Comparison of ENCODE assay signal across 29 cellular contexts in the genomic region with DNA sequence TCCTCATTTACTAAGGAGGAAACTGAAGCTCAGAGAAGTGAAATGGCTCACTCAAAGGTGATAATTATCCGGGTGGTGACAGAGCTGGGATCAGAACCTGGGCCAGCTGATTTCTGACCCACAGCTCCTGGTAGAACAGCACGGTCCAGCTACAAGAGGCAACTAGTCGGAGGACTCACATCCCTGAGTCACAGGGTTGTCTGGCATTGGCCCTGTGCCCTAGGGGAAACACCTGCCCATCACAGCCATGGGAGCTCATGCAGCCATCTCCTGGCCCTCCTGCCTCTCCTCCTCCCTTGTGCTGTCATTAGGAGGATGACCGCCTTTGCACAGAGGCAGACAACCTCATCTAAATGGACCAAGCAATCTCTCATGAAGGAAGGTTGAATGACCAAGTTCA.
"Had no signal": no experiment of that assay in that cellular context is flagged by ENCODE, and none has a peak within 500 bp of the region (broad histone marks: within the 10 kb centered on the region; RNA-seq: fewer than 3 reads in every experiment).

No MANE protein-coding gene starts in this region.

- H3K4me1 ChIP-seq: esophagus muscularis mucosa, heart right ventricle, lower lobe of right lung, upper lobe of left lung, vagina had no signal

- H3K36me3 Mint-ChIP-seq: activated CD8-positive, alpha-beta memory T cell treated with anti-CD3 and anti-CD28 coated beads, Interleukin-2, amount 10 ng/mL, durations not matched to agents 7 days and 5 days; stimulated activated effector memory CD8-positive, alpha-beta T cell treated with anti-CD3 and anti-CD28 coated beads, Interleukin-12 subunit alpha, Interleukin-12 subunit beta, amount 100 ng/mL, for 72 hours had no signal

- H3K9me3 ChIP-seq: lower lobe of right lung, neutrophil, vagina had no signal

- H3K4me3 Mint-ChIP-seq: activated CD4-positive, alpha-beta T cell treated with anti-CD3 and anti-CD28 coated beads for 36 hours; activated CD8-positive, alpha-beta memory T cell treated with anti-CD3 and anti-CD28 coated beads, Interleukin-2, amount 10 ng/mL, durations not matched to agents 7 days and 5 days; activated CD8-positive, alpha-beta T cell treated with anti-CD3 and anti-CD28 coated beads, Interleukin-2, amount 10 ng/mL, durations not matched to agents 7 days and 5 days; nephron; stimulated activated effector memory CD8-positive, alpha-beta T cell treated with anti-CD3 and anti-CD28 coated beads, Interleukin-12 subunit alpha, Interleukin-12 subunit beta, amount 100 ng/mL, for 72 hours; stimulated activated naive CD8-positive, alpha-beta T cell treated with anti-CD3 and anti-CD28 coated beads, Interleukin-15, amount 100 ng/mL, for 72 hours; T-cell; T-helper 2 cell treated with Interferon-gamma antibody and Interleukin-4, amounts not matched to agents 5 μg/mL and 100 μg/mL, for 36 hours had no signal

- H3K36me3 ChIP-seq: esophagus muscularis mucosa, heart right ventricle, lower lobe of right lung, neutrophil, upper lobe of left lung, vagina had no signal

- DNase-seq: activated CD4-positive, alpha-beta T cell treated with anti-CD3 and anti-CD28 coated beads for 36 hours; activated CD4-positive, CD25-positive, alpha-beta regulatory T cell; activated CD8-positive, alpha-beta memory T cell treated with anti-CD3 and anti-CD28 coated beads, Interleukin-2, amount 10 ng/mL, durations not matched to agents 7 days and 5 days; activated CD8-positive, alpha-beta T cell treated with anti-CD3 and anti-CD28 coated beads, Interleukin-2, amount 10 ng/mL, durations not matched to agents 7 days and 5 days; activated T-cell treated with anti-CD3 and anti-CD28 coated beads, Interleukin-2, amount 50 U/mL, for 48 hours; dorsolateral prefrontal cortex; effector memory CD4-positive, alpha-beta T cell; foreskin melanocyte; heart right ventricle; kidney glomerular epithelial cell; lower lobe of right lung; retina; stimulated activated CD4-positive, alpha-beta T cell treated with anti-CD3 and anti-CD28 coated beads, Interleukin-4, amount 100 ng/mL, for 24 hours; stimulated activated naive CD8-positive, alpha-beta T cell treated with anti-CD3 and anti-CD28 coated beads, Interleukin-15, amount 100 ng/mL, for 72 hours; substantia nigra; T-cell; upper lobe of left lung had no signal

- H3K27me3 Mint-ChIP-seq: activated CD4-positive, alpha-beta T cell treated with anti-CD3 and anti-CD28 coated beads for 36 hours; progenitor cell of endocrine pancreas; stimulated activated naive CD8-positive, alpha-beta T cell treated with anti-CD3 and anti-CD28 coated beads, Interleukin-15, amount 100 ng/mL, for 72 hours; T-cell had no signal

- H3K4me1 Mint-ChIP-seq: activated CD4-positive, alpha-beta T cell treated with anti-CD3 and anti-CD28 coated beads for 36 hours; activated CD8-positive, alpha-beta memory T cell treated with anti-CD3 and anti-CD28 coated beads, Interleukin-2, amount 10 ng/mL, durations not matched to agents 7 days and 5 days; stimulated activated effector memory CD8-positive, alpha-beta T cell treated with anti-CD3 and anti-CD28 coated beads, Interleukin-12 subunit alpha, Interleukin-12 subunit beta, amount 100 ng/mL, for 72 hours; stimulated activated naive CD8-positive, alpha-beta T cell treated with anti-CD3 and anti-CD28 coated beads, Interleukin-15, amount 100 ng/mL, for 72 hours; T-cell had no signal

- H3K27ac Mint-ChIP-seq: activated CD4-positive, alpha-beta T cell treated with anti-CD3 and anti-CD28 coated beads for 36 hours; activated CD8-positive, alpha-beta memory T cell treated with anti-CD3 and anti-CD28 coated beads, Interleukin-2, amount 10 ng/mL, durations not matched to agents 7 days and 5 days; activated CD8-positive, alpha-beta T cell treated with anti-CD3 and anti-CD28 coated beads, Interleukin-2, amount 10 ng/mL, durations not matched to agents 7 days and 5 days; activated naive CD4-positive, alpha-beta T cell treated with anti-CD3 and anti-CD28 coated beads, Interleukin-2, amount 50 U/mL, for 72 hours; activated T-helper 2 cell treated with anti-CD3 and anti-CD28 coated beads, Interferon-gamma antibody, Interleukin-2, Interleukin-4, amounts not matched to agents 10 μg/mL and 5 μg/mL and 100 μg/mL, durations not matched to agents 14 hours and 24 hours and 36 hours; nephron; progenitor cell of endocrine pancreas; stimulated activated effector memory CD8-positive, alpha-beta T cell treated with anti-CD3 and anti-CD28 coated beads, Interleukin-12 subunit alpha, Interleukin-12 subunit beta, amount 100 ng/mL, for 72 hours; T-cell; T-helper 2 cell treated with Interferon-gamma antibody and Interleukin-4, amounts not matched to agents 5 μg/mL and 100 μg/mL, for 36 hours had no signal

- H3K27ac ChIP-seq: esophagus muscularis mucosa, heart right ventricle, lower lobe of right lung, neutrophil, skin epidermis, upper lobe of left lung, vagina had no signal

- H3K9me3 Mint-ChIP-seq: stimulated activated effector memory CD8-positive, alpha-beta T cell treated with anti-CD3 and anti-CD28 coated beads, Interleukin-12 subunit alpha, Interleukin-12 subunit beta, amount 100 ng/mL, for 72 hours had no signal

- ATAC-seq: activated CD4-positive, alpha-beta T cell treated with anti-CD3 and anti-CD28 coated beads for 36 hours; activated CD8-positive, alpha-beta memory T cell treated with anti-CD3 and anti-CD28 coated beads, Interleukin-2, amount 10 ng/mL, durations not matched to agents 7 days and 5 days; activated CD8-positive, alpha-beta T cell treated with anti-CD3 and anti-CD28 coated beads, Interleukin-2, amount 10 ng/mL, durations not matched to agents 7 days and 5 days; activated naive CD4-positive, alpha-beta T cell treated with anti-CD3 and anti-CD28 coated beads, Interleukin-2, amount 50 U/mL, for 72 hours; left lobe of liver; sciatic nerve; stimulated activated effector memory CD8-positive, alpha-beta T cell treated with anti-CD3 and anti-CD28 coated beads, Interleukin-12 subunit alpha, Interleukin-12 subunit beta, amount 100 ng/mL, for 72 hours; stimulated activated naive CD8-positive, alpha-beta T cell treated with anti-CD3 and anti-CD28 coated beads, Interleukin-15, amount 100 ng/mL, for 72 hours; T-cell had no signal

- H3K27me3 ChIP-seq: dorsolateral prefrontal cortex, esophagus muscularis mucosa, heart right ventricle, neutrophil, upper lobe of left lung, vagina had no signal

- H3K4me3 ChIP-seq: dorsolateral prefrontal cortex, esophagus muscularis mucosa, heart right ventricle, lower lobe of right lung, skin epidermis, upper lobe of left lung, vagina had no signal
